In the genomic region with DNA sequence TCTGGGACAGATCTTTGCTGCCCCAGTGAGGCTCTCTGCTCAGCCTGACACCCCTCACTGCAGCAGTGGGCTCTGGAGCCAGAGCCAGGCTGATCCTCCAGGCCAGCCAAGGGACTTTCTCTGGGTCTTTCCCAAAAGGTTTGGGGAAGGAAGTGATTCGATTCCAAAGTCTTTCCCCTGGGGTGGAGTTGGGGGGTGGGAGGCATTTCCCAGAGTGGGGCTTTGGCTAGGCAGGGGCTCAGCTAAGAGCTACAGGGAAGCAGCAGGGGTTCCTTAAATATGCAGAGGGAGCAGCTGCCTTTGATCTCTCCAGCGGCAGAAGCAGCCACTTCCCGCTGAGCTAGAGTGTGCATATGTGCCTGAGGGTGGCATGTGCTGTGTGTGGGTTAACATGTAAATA, we compare ENCODE assay signal across 27 cellular contexts.
DNase-seq lines count a peak whose midpoint lies in the region; ATAC-seq and TF ChIP-seq lines count a peak whose summit lies in the region.
"Had no signal": no experiment of that assay in that cellular context is flagged by ENCODE, and none has a peak within 500 bp of the region (broad histone marks: within the 10 kb centered on the region; RNA-seq: fewer than 3 reads in every experiment).

No MANE protein-coding gene starts in this region.

- ATAC-seq in activated naive CD8-positive, alpha-beta T cell treated with anti-CD3 and anti-CD28 coated beads, Interleukin-2, amount 10 ng/mL, durations not matched to agents 7 days and 5 days (ENCODE audit: low read depth), result peak; percentile 70
- ATAC-seq: activated CD8-positive, alpha-beta T cell treated with anti-CD3 and anti-CD28 coated beads, Interleukin-2, amount 10 ng/mL, durations not matched to agents 7 days and 5 days; heart right ventricle; left ventricle myocardium superior; natural killer cell; Panc1; pancreas; stimulated activated naive B cell treated with anti-CD40 and anti-IgM and Interleukin-4, amounts not matched to agents 10 μg/mL and 1 μg/mL and 100 μg/mL, for 72 hours had no signal

- intact Hi-C loops in adrenal gland (cut with DNase I), result no loop called here

- H3K27me3 ChIP-seq in iPS DF 6.9 (ENCODE audit: control insufficient read depth, insufficient read depth, low read length), result no peaks in the 10 kb centered on the region; the same call in 1 of the 2 replicates
- H3K27me3 ChIP-seq in adrenal gland, result no peaks in the 10 kb centered on the region
- H3K27me3 ChIP-seq: brain microvascular endothelial cell, pancreas, right atrium auricular region had no signal

- H3K4me1 Mint-ChIP-seq in activated naive CD8-positive, alpha-beta T cell treated with anti-CD3 and anti-CD28 coated beads, Interleukin-2, amount 10 ng/mL, durations not matched to agents 7 days and 5 days, result peaks cover 2% of the 10 kb centered on the region
- peaks cover 2% of the 10 kb centered on the region for H3K4me1 Mint-ChIP-seq in activated naive CD8-positive, alpha-beta T cell treated with anti-CD3 and anti-CD28 coated beads for 36 hours
- H3K4me1 Mint-ChIP-seq: natural killer cell; stimulated activated naive B cell treated with anti-CD40 and anti-IgM and Interleukin-4, amounts not matched to agents 10 μg/mL and 1 μg/mL and 100 μg/mL, for 72 hours had no signal

- no peak overlapping the region for H3K27ac ChIP-seq in iPS DF 6.9 (ENCODE audit: low read length)
- H3K27ac ChIP-seq in adrenal gland, result no peak overlapping the region
- H3K27ac ChIP-seq: brain microvascular endothelial cell, epithelial cell of prostate, heart right ventricle, KMS-11, pancreas, right atrium auricular region, spleen had no signal

- H3K9me3 ChIP-seq in iPS DF 6.9 (ENCODE audit: control insufficient read depth, insufficient read depth, low read length), result no peaks in the 10 kb centered on the region
- no peaks in the 10 kb centered on the region for H3K9me3 ChIP-seq in adrenal gland (replicated peaks in 1 of 3)
- H3K9me3 ChIP-seq: pancreas had no signal

- TF ChIP-seq CTCF in adrenal gland (IDR thresholded peaks at IDR 0.05), result no peak

- no peak overlapping the region for H3K4me3 Mint-ChIP-seq in activated naive CD8-positive, alpha-beta T cell treated with anti-CD3 and anti-CD28 coated beads, Interleukin-2, amount 10 ng/mL, durations not matched to agents 7 days and 5 days
- no peak overlapping the region for H3K4me3 Mint-ChIP-seq in activated naive CD8-positive, alpha-beta T cell treated with anti-CD3 and anti-CD28 coated beads for 36 hours
- H3K4me3 Mint-ChIP-seq: activated CD8-positive, alpha-beta T cell treated with anti-CD3 and anti-CD28 coated beads, Interleukin-2, amount 10 ng/mL, durations not matched to agents 7 days and 5 days; natural killer cell; stimulated activated naive B cell treated with anti-CD40 and anti-IgM and Interleukin-4, amounts not matched to agents 10 μg/mL and 1 μg/mL and 100 μg/mL, for 72 hours had no signal

- no peak overlapping the region for H3K27ac Mint-ChIP-seq in activated naive CD8-positive, alpha-beta T cell treated with anti-CD3 and anti-CD28 coated beads, Interleukin-2, amount 10 ng/mL, durations not matched to agents 7 days and 5 days
- no peak overlapping the region for H3K27ac Mint-ChIP-seq in activated naive CD8-positive, alpha-beta T cell treated with anti-CD3 and anti-CD28 coated beads for 36 hours
- H3K27ac Mint-ChIP-seq: activated CD8-positive, alpha-beta T cell treated with anti-CD3 and anti-CD28 coated beads, Interleukin-2, amount 10 ng/mL, durations not matched to agents 7 days and 5 days; natural killer cell; stimulated activated naive B cell treated with anti-CD40 and anti-IgM and Interleukin-4, amounts not matched to agents 10 μg/mL and 1 μg/mL and 100 μg/mL, for 72 hours had no signal

- H3K27me3 Mint-ChIP-seq in activated naive CD8-positive, alpha-beta T cell treated with anti-CD3 and anti-CD28 coated beads, Interleukin-2, amount 10 ng/mL, durations not matched to agents 7 days and 5 days, result no peaks in the 10 kb centered on the region
- peaks cover 1% of the 10 kb centered on the region for H3K27me3 Mint-ChIP-seq in activated naive CD8-positive, alpha-beta T cell treated with anti-CD3 and anti-CD28 coated beads for 36 hours

- TF ChIP-seq POLR2A in adrenal gland (IDR thresholded peaks at IDR 0.05), result no peak

- H3K4me1 ChIP-seq in iPS DF 6.9 (ENCODE audit: control insufficient read depth, insufficient read depth, low read length) (peaks cover 4% of the 10 kb centered on the region; the same call in 1 of the 2 replicates), adrenal gland (replicated peaks in 1 of 2) (no peaks in the 10 kb centered on the region)
- H3K4me1 ChIP-seq: heart right ventricle, right atrium auricular region, spleen had no signal

- DNase-seq in activated naive CD8-positive, alpha-beta T cell treated with anti-CD3 and anti-CD28 coated beads, Interleukin-2, amount 10 ng/mL, durations not matched to agents 7 days and 5 days, result no peak
- no peak for DNase-seq in activated naive CD8-positive, alpha-beta T cell treated with anti-CD3 and anti-CD28 coated beads for 36 hours
- DNase-seq in NCI-H524 (lab: John Stamatoyannopoulos, UW), result peak; percentile 87 to 90
- peak; percentile 41 for DNase-seq in iPS DF 6.9 (ENCODE audit: low read depth, low spot score)
- no peak for DNase-seq in activated CD4-positive, alpha-beta T cell treated with anti-CD3 and anti-CD28 coated beads for 4 hours
- DNase-seq in adrenal gland, result no peak
- DNase-seq in NCI-H2029 (lab: John Stamatoyannopoulos, UW), result no peak
- DNase-seq: activated CD4-positive, alpha-beta T cell treated with anti-CD3 and anti-CD28 coated beads for 1 hour; activated CD8-positive, alpha-beta T cell treated with anti-CD3 and anti-CD28 coated beads, Interleukin-2, amount 10 ng/mL, durations not matched to agents 7 days and 5 days; brain microvascular endothelial cell; EL; heart right ventricle; left ventricle myocardium superior; midbrain; natural killer cell; NCI-H1694 treated with DMSO at 0.1 percent for 48 hours; NCI-H2227 treated with DMSO at 0.1 percent for 48 hours; pancreas; SIG-M5; spleen; stimulated activated CD4-positive, alpha-beta T cell treated with anti-CD3 and anti-CD28 coated beads, Interleukin-4, amount 100 ng/mL, for 1 hour; stimulated activated naive B cell treated with anti-CD40 and anti-IgM and Interleukin-4, amounts not matched to agents 10 μg/mL and 1 μg/mL and 100 μg/mL, for 72 hours; T-helper 1 cell had no signal

- H3K36me3 ChIP-seq in iPS DF 6.9 (ENCODE audit: control insufficient read depth, insufficient read depth, low read length) (no peaks in the 10 kb centered on the region), adrenal gland (replicated peaks in 1 of 2) (no peaks in the 10 kb centered on the region)
- H3K36me3 ChIP-seq: brain microvascular endothelial cell, heart right ventricle, pancreas, right atrium auricular region, spleen had no signal

- H3K9me3 Mint-ChIP-seq in activated naive CD8-positive, alpha-beta T cell treated with anti-CD3 and anti-CD28 coated beads, Interleukin-2, amount 10 ng/mL, durations not matched to agents 7 days and 5 days, result no peaks in the 10 kb centered on the region
- peaks cover 4% of the 10 kb centered on the region for H3K9me3 Mint-ChIP-seq in activated naive CD8-positive, alpha-beta T cell treated with anti-CD3 and anti-CD28 coated beads for 36 hours

- POLR2A ChIA-PET in activated naive CD8-positive, alpha-beta T cell treated with anti-CD3 and anti-CD28 coated beads, Interleukin-2, amount 10 ng/mL, durations not matched to agents 7 days and 5 days (lab: Charles Lee), result no interaction called here

- no peak overlapping the region for H3K4me3 ChIP-seq in iPS DF 6.9 (ENCODE audit: low read length)
- no peak overlapping the region for H3K4me3 ChIP-seq in adrenal gland
- H3K4me3 ChIP-seq: heart right ventricle, pancreas, right atrium auricular region, spleen had no signal

- H3K36me3 Mint-ChIP-seq in activated naive CD8-positive, alpha-beta T cell treated with anti-CD3 and anti-CD28 coated beads, Interleukin-2, amount 10 ng/mL, durations not matched to agents 7 days and 5 days, result no peaks in the 10 kb centered on the region
- no peaks in the 10 kb centered on the region for H3K36me3 Mint-ChIP-seq in activated naive CD8-positive, alpha-beta T cell treated with anti-CD3 and anti-CD28 coated beads for 36 hours
- H3K36me3 Mint-ChIP-seq: natural killer cell; stimulated activated naive B cell treated with anti-CD40 and anti-IgM and Interleukin-4, amounts not matched to agents 10 μg/mL and 1 μg/mL and 100 μg/mL, for 72 hours had no signal

- no CpG with 5 or more reads among the region's 3 CpGs for WGBS in iPS DF 6.9 (ENCODE audit: insufficient coverage, insufficient read length)
- 10 to 17% (median 14%) methylated on average over 2 to 3 of the region's 3 CpGs for WGBS in adrenal gland, 4 donors

Comparison
In these comparisons a context has a peak if more than half of its experiments do, and no peak if none do; other contexts are left out.
1. DNase-seq: peak in NCI-H524 (2 of 2) and iPS DF 6.9 (single experiment); none in activated naive CD8-positive, alpha-beta T cell treated with anti-CD3 and anti-CD28 coated beads, Interleukin-2, amount 10 ng/mL, durations not matched to agents 7 days and 5 days (single experiment), activated naive CD8-positive, alpha-beta T cell treated with anti-CD3 and anti-CD28 coated beads for 36 hours (single experiment), activated CD4-positive, alpha-beta T cell treated with anti-CD3 and anti-CD28 coated beads for 4 hours (0 of 2), adrenal gland (0 of 7) and NCI-H2029 (single experiment).